In the genomic region with DNA sequence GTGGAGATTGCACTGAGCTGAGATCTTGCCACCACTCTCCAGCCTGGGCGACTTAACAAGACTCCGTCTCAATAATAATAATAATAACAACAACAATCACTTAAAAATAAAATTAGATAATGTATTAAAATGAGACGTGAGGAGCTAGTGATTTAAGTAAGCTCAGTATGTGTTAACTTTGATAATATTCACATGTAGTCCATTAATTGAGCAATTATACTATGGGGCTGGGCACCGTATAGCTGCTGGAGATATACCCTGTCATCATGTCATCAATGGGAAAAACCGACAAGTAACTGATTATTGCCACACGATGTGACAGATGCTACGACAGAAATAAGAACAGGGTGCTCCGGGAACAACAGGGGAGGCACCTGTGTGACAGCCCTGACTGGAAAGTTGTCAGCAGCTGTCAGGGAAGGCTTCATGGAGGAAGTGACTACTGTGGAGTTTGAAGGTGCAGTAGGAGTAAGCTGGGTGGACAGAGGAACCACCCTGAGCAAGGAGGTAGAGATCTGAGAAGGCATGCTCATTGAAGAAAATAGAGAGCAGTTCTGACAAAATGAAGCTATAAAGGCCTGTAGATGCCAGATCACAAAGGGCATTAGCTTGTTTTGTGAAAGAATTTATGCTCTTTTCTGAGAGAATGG, we compare ENCODE assay signal across 8 cellular contexts. TPM values are rescaled to one million over a fixed set of nuclear protein-coding genes. Genes with fewer than 3 reads are reported as not detected.
DNase-seq lines count a peak whose midpoint lies in the region; ATAC-seq, FAIRE-seq and TF ChIP-seq lines count a peak whose summit lies in the region.

No MANE protein-coding gene starts in this region.

- TF ChIP-seq POLR2A in GM12891 (IDR thresholded peaks at IDR 0.05; ENCODE audit: low read depth, low read length) (no peak), endothelial cell of umbilical vein (IDR thresholded peaks at IDR 0.05; ENCODE audit: low read depth, low read length) (no peak), Peyer's patch (IDR thresholded peaks at IDR 0.05) (no peak)

- H3K27me3 ChIP-seq in Panc1 (ENCODE audit: control insufficient read depth, insufficient read depth, low read length) (no peaks in the 10 kb centered on the region), endothelial cell of umbilical vein (ENCODE audit: control insufficient read depth in 2 of 2, insufficient read depth in 2 of 2, low read length in 2 of 2) (no peaks in the 10 kb centered on the region), psoas muscle (ENCODE audit: insufficient read depth in 3 of 3, low read length in 2 of 3) (no peaks in the 10 kb centered on the region), Peyer's patch (no peaks in the 10 kb centered on the region)

- WGBS in psoas muscle, 3 donors = 81 to 90% (median 89%) methylated on average over 8 of the region's 8 CpGs

- no peaks in the 10 kb centered on the region for H3K9me1 ChIP-seq in endothelial cell of umbilical vein (replicated peaks; ENCODE audit: control insufficient read depth, extremely low read depth, insufficient read depth, low read length)

- BruUV-seq in Panc1 (replicated peaks; lab: Mats Ljungman, UMichigan) = no TSS peak
- BruUV-seq in endothelial cell of umbilical vein (replicated peaks; lab: Mats Ljungman, UMichigan) = no TSS peak

- H3K27ac ChIP-seq in Panc1 (ENCODE audit: low read length) (peak overlapping the region; percentile 91), endothelial cell of umbilical vein (ENCODE audit: insufficient read depth, low read depth, low read length) (peak overlapping the region; percentile 67), psoas muscle (peak overlapping the region; percentile 99), Peyer's patch (peak overlapping the region in 2 of 4 donors; percentile 96 to 97)

- peak overlapping the region; percentile 61 for H3K9ac ChIP-seq in endothelial cell of umbilical vein (replicated peaks; ENCODE audit: extremely low read depth, insufficient read depth, low read length)

- peaks cover 6% of the 10 kb centered on the region for H4K20me1 ChIP-seq in endothelial cell of umbilical vein (replicated peaks; ENCODE audit: control insufficient read depth, extremely low read depth, insufficient read depth, low read length)

- intact Hi-C loops in Panc1 (cut with micrococcal nuclease; ENCODE audit: unreplicated experiment) = no loop called here
- intact Hi-C loops in endothelial cell of umbilical vein (cut with micrococcal nuclease) = no loop called here
- intact Hi-C loops in psoas muscle (cut with DNase I) = loop anchor here (2.0 to 5.0 kb wide), 2 partner anchors 65 to 67 kb away; no protein-coding TSS in a partner anchor

- POLR2A ChIA-PET in Panc1 (lab: Charles Lee) (interaction anchor here (0.7 kb wide), 1 partner anchor 16 kb away, joined by 4 read pairs; no protein-coding TSS in a partner anchor), endothelial cell of umbilical vein (lab: Charles Lee) (interaction anchor here (1.0 to 2.5 kb wide), 3 partner anchors 9 to 116 kb away, joined by 3 to 13 read pairs (median 5); partner anchors contain the start of gene DDX59)

- dilution Hi-C loops in endothelial cell of umbilical vein (cut with MboI; ENCODE audit: extremely low pct_ligation_motif_present, low sequenced_read_pairs) = no loop called here

- in situ Hi-C loops in Panc1 (cut with HindIII; ENCODE audit: low pct_unique_long_range_greater_than_20kb, low sequenced_read_pairs) = no loop called here

- H2AFZ ChIP-seq in endothelial cell of umbilical vein (ENCODE audit: low read depth, low read length) = peak overlapping the region; percentile 98

- peak overlapping the region; percentile 76 to 90; a peak in 3 of 4 replicates for H3K4me3 ChIP-seq in Panc1 (ENCODE audit: low read depth in 2 of 2, low read length in 2 of 2)
- H3K4me3 ChIP-seq in endothelial cell of umbilical vein (replicated peaks in 1 of 3; ENCODE audit: insufficient read depth in 1 of 3, low read depth in 1 of 3, low read length in 3 of 3) = peak overlapping the region in 1 of 3 experiments; percentile 71
- H3K4me3 ChIP-seq in psoas muscle = peak overlapping the region; percentile 97
- H3K4me3 ChIP-seq in Peyer's patch = no peak overlapping the region

- DNase-seq in GM12891 (ENCODE audit: insufficient read length, low spot score) (no peak), Panc1 (ENCODE audit: low read depth, low spot score) (no peak), endothelial cell of umbilical vein (ENCODE audit: low read depth, low spot score) (no peak), psoas muscle (no peak), NCI-H2196 (lab: John Stamatoyannopoulos, UW; ENCODE audit: unreplicated experiment) (no peak), Peyer's patch (no peak), COR-L47 (lab: John Stamatoyannopoulos, UW) (no peak)

- TF ChIP-seq CTCF in Panc1 (IDR thresholded peaks at IDR 0.05) (no peak), endothelial cell of umbilical vein (IDR thresholded peaks at IDR 0.05; ENCODE audit: extremely low read depth in 1 of 2, insufficient read depth in 1 of 2, low read depth in 1 of 2, low read length in 2 of 2) (no peak), psoas muscle (IDR thresholded peaks at IDR 0.05) (no peak), Peyer's patch (IDR thresholded peaks at IDR 0.05) (no peak)

- peaks cover 17% of the 10 kb centered on the region for H3K4me1 ChIP-seq in Panc1 (ENCODE audit: control insufficient read depth, insufficient read depth, low read length)
- H3K4me1 ChIP-seq in endothelial cell of umbilical vein (ENCODE audit: control insufficient read depth, extremely low read depth, insufficient read depth, low read length) = peaks cover 27% of the 10 kb centered on the region
- peaks cover 29% of the 10 kb centered on the region for H3K4me1 ChIP-seq in psoas muscle
- peaks cover 0 to 8% (median 0%) of the 10 kb centered on the region in 4 donors for H3K4me1 ChIP-seq in Peyer's patch

- FAIRE-seq in GM12891 (lab: Jason Lieb, UNC) (no peak), endothelial cell of umbilical vein (lab: Jason Lieb, UNC) (peak; percentile 68)

- H3K79me2 ChIP-seq in endothelial cell of umbilical vein (ENCODE audit: control insufficient read depth, insufficient read depth, low read length) = peaks cover 33% of the 10 kb centered on the region

- H3K36me3 ChIP-seq in Panc1 (ENCODE audit: control insufficient read depth, insufficient read depth, low read length) = peaks cover 2% of the 10 kb centered on the region
- H3K36me3 ChIP-seq in endothelial cell of umbilical vein (ENCODE audit: control insufficient read depth in 2 of 2, extremely low read depth in 1 of 2, insufficient read depth in 2 of 2, low read length in 2 of 2) = no peaks in the 10 kb centered on the region
- no peaks in the 10 kb centered on the region for H3K36me3 ChIP-seq in psoas muscle (ENCODE audit: insufficient read depth in 1 of 2, low read depth in 1 of 2)
- no peaks in the 10 kb centered on the region for H3K36me3 ChIP-seq in Peyer's patch

- H3K4me2 ChIP-seq in endothelial cell of umbilical vein (ENCODE audit: insufficient read depth, low read length) = peak overlapping the region; percentile 92

- no peak for ATAC-seq in Panc1
- no peak for ATAC-seq in psoas muscle
- ATAC-seq in GM19455 (IDR thresholded peaks at IDR 0.05; ENCODE audit: unreplicated experiment) = no peak

- H3K9me3 ChIP-seq in Panc1 (ENCODE audit: control insufficient read depth, insufficient read depth, low read depth, low read length) (no peaks in the 10 kb centered on the region), endothelial cell of umbilical vein (replicated peaks; ENCODE audit: control insufficient read depth, insufficient read depth, low read length) (no peaks in the 10 kb centered on the region), psoas muscle (no peaks in the 10 kb centered on the region), Peyer's patch (no peaks in the 10 kb centered on the region)

- CTCF ChIA-PET in Panc1 (lab: Charles Lee) (interaction anchor here (0.6 kb wide), 2 partner anchors 86 to 116 kb away, joined by 3 to 4 read pairs; no protein-coding TSS in a partner anchor), endothelial cell of umbilical vein (lab: Charles Lee) (interaction anchor here (0.6 to 3.0 kb wide), 5 partner anchors 38 to 115 kb away, joined by 3 to 39 read pairs (median 5); partner anchors contain the start of gene DDX59)

TF ChIP-seq in GM12891, 5 proteins besides CTCF, POLR2A, EP300 and RAD21:
- 0 out of 2 replicates have a peak, but pooled peaks have one; percentile 18 for TF ChIP-seq SPI1 (IDR thresholded peaks at IDR 0.05; ENCODE audit: low read depth, low read length)
- TF ChIP-seq POU2F2 (IDR thresholded peaks at IDR 0.05; ENCODE audit: low read depth, low read length) = no peak

TF ChIP-seq in endothelial cell of umbilical vein, 7 proteins besides CTCF, POLR2A, EP300 and RAD21:
- TF ChIP-seq FOS (IDR thresholded peaks at IDR 0.05; ENCODE audit: borderline replicate concordance, insufficient read depth, low read length) = no peak
- TF ChIP-seq JUN (IDR thresholded peaks at IDR 0.05; ENCODE audit: borderline replicate concordance, insufficient read depth, insufficient read length, low read depth) = no peak
- no peak for TF ChIP-seq MYC (IDR thresholded peaks at IDR 0.05; ENCODE audit: low read depth, low read length)
- no peak for TF ChIP-seq POLR2AphosphoS5 (IDR thresholded peaks at IDR 0.05; ENCODE audit: insufficient read depth, low read depth, low read length)
- TF ChIP-seq EZH2 (IDR thresholded peaks at IDR 0.05; ENCODE audit: borderline replicate concordance, low read depth, low read length, severe bottlenecking) = no peak
- no peak for TF ChIP-seq MAX (IDR thresholded peaks at IDR 0.05; ENCODE audit: insufficient read depth, insufficient read length)
- TF ChIP-seq GATA2 (IDR thresholded peaks at IDR 0.05; ENCODE audit: insufficient read depth, insufficient read length, low read depth, low read length) = no peak
TF ChIP-seq in endothelial cell of umbilical vein: peak in this region for 0.

RNA-seq across cellular contexts. Expression of gene CAMSAP2, which starts 0.9 kb away (rescaled TPM):
- polyA plus RNA-seq in GM12891 (2012; ENCODE audit: low read depth, missing spikeins) = 5.7 TPM
- total RNA-seq in Panc1 (2021; ENCODE audit: unreplicated experiment) = 40.1 TPM
- 12.7 TPM for polyA plus RNA-seq in Panc1 (2012; ENCODE audit: insufficient read length)
- total RNA-seq in endothelial cell of umbilical vein = 43.9 and 45.5 TPM in 2 replicates
- polyA plus RNA-seq in endothelial cell of umbilical vein = 5.0 and 6.7 TPM in 2 replicates
- polyA plus RNA-seq in endothelial cell of umbilical vein (2011; cell fraction: cytosol; rRNA removed) = 10.4 TPM in 2 replicates
- 22.4 and 27.1 TPM in 2 replicates for polyA plus RNA-seq in endothelial cell of umbilical vein (2011; cell fraction: nucleus; rRNA removed)
- polyA plus RNA-seq in endothelial cell of umbilical vein (2012) = 24.6 and 33.1 TPM in 2 replicates
- polyA minus RNA-seq in endothelial cell of umbilical vein = 44.9 and 50.9 TPM in 2 replicates
- polyA minus RNA-seq in endothelial cell of umbilical vein (2011; cell fraction: cytosol; rRNA and poly(A)+ RNA removed) = 23.0 TPM
- 36.2 and 54.4 TPM in 2 replicates for polyA minus RNA-seq in endothelial cell of umbilical vein (2011; cell fraction: nucleus; rRNA and poly(A)+ RNA removed)
- 10 to 100 TPM; 37.0 to 70.8 (median 49.8) TPM for total RNA-seq in psoas muscle
- 10 to 100 TPM in 1 of 3 donors, 1 to 10 TPM in 2; 4.8 to 14.2 (median 6.6) TPM for polyA plus RNA-seq in psoas muscle
- 10 to 100 TPM in 1 of 4 donors, 1 to 10 TPM in 3; 4.9 to 21.5 (median 8.1) TPM for total RNA-seq in Peyer's patch

Comparison
In these comparisons a context has a peak if more than half of its experiments do, and no peak if none do; other contexts are left out.
1. H3K4me3 ChIP-seq: peak in Panc1 (2 of 2) and psoas muscle (single experiment); none in Peyer's patch (0 of 4).
2. intact Hi-C loops: an anchor here in psoas muscle (2.0 to 5.0 kb wide); none called in Panc1 and endothelial cell of umbilical vein.